In genomic region chr4:16225139-16225538, GRCh38 we compare ENCODE assay signal across 8 cellular contexts. TPM values are rescaled to one million over a fixed set of nuclear protein-coding genes. Genes with fewer than 3 reads are reported as not detected.
A peak's percentile ranks its signal among the peaks of the same experiment; 100 is the strongest.
DNase-seq lines count a peak whose midpoint lies in the region; ATAC-seq, FAIRE-seq and TF ChIP-seq lines count a peak whose summit lies in the region.

No MANE protein-coding gene starts in this region.

- H3K4me3 Mint-ChIP-seq in activated CD8-positive, alpha-beta T cell treated with anti-CD3 and anti-CD28 coated beads, Interleukin-2, amount 10 ng/mL, durations not matched to agents 7 days and 5 days = peak overlapping the region; percentile 88

- H3K27ac ChIP-seq in A549 = peak overlapping the region; percentile 60 to 100; a peak in 5 of 6 replicates
- peak overlapping the region in 4 of 5 donors; percentile 18 to 99 (median 96) for H3K27ac ChIP-seq in stomach

- ATAC-seq in A549 (no peak), GM18517 (IDR thresholded peaks at IDR 0.05; ENCODE audit: unreplicated experiment) (no peak), HG02759 (IDR thresholded peaks at IDR 0.05; ENCODE audit: unreplicated experiment) (no peak)
- ATAC-seq in activated CD8-positive, alpha-beta T cell treated with anti-CD3 and anti-CD28 coated beads, Interleukin-2, amount 10 ng/mL, durations not matched to agents 7 days and 5 days = no peak

- H3K27me3 Mint-ChIP-seq in activated CD8-positive, alpha-beta T cell treated with anti-CD3 and anti-CD28 coated beads, Interleukin-2, amount 10 ng/mL, durations not matched to agents 7 days and 5 days (ENCODE audit: low read depth) = no peaks in the 10 kb centered on the region

- H3K27ac Mint-ChIP-seq in activated CD8-positive, alpha-beta T cell treated with anti-CD3 and anti-CD28 coated beads, Interleukin-2, amount 10 ng/mL, durations not matched to agents 7 days and 5 days = peak overlapping the region; percentile 87

- FAIRE-seq in A549 (lab: Jason Lieb, UNC) = no peak

- no peak for TF ChIP-seq EP300 in A549 (IDR thresholded peaks at IDR 0.05)
- no peak for TF ChIP-seq EP300 in stomach (IDR thresholded peaks at IDR 0.05)

- H3K9me3 ChIP-seq in A549 (no peaks in the 10 kb centered on the region), stomach (no peaks in the 10 kb centered on the region)

- TF ChIP-seq RAD21 in A549 (conservative IDR thresholded peaks at IDR 0.05 in 1 of 2, IDR thresholded peaks at IDR 0.05 in 1 of 2) = no peak

- peaks cover 23% of the 10 kb centered on the region for H3K36me3 Mint-ChIP-seq in activated CD8-positive, alpha-beta T cell treated with anti-CD3 and anti-CD28 coated beads, Interleukin-2, amount 10 ng/mL, durations not matched to agents 7 days and 5 days (ENCODE audit: low read depth)

- H3K27me3 ChIP-seq in stomach = no peaks in the 10 kb centered on the region

- peak overlapping the region; percentile 95 for H3K4me3 ChIP-seq in A549
- peak overlapping the region; percentile 71 to 94 (median 84) for H3K4me3 ChIP-seq in stomach

- TF ChIP-seq POLR2A in A549 (IDR thresholded peaks at IDR 0.05; ENCODE audit: low read length) (no peak), stomach (IDR thresholded peaks at IDR 0.05) (no peak)

- intact Hi-C loops in stomach (cut with DNase I; ENCODE audit: low total_unique reads) = no loop called here

- CTCF ChIA-PET in A549 (lab: Yijun Ruan, JAX) = interaction anchor here (0.8 to 2.9 kb wide), 2 partner anchors 20 to 40 kb away, joined by 3 to 10 read pairs; no protein-coding TSS in a partner anchor
- CTCF ChIA-PET in activated CD8-positive, alpha-beta T cell treated with anti-CD3 and anti-CD28 coated beads, Interleukin-2, amount 10 ng/mL, durations not matched to agents 7 days and 5 days (lab: Charles Lee) = interaction anchor here (1.5 to 2.9 kb wide), 3 partner anchors 12 to 19 kb away, joined by 5 to 12 read pairs (median 10); no protein-coding TSS in a partner anchor

- peaks cover 0 to 3% (median 0%) of the 10 kb centered on the region in 4 donors for H3K36me3 ChIP-seq in stomach

- 14% methylated on average over 5 of the region's 5 CpGs for WGBS in A549 (ENCODE audit: missing lambda C conversion rate)
- WGBS in stomach, 5 donors = 1 to 6% (median 3%) methylated on average over 5 of the region's 5 CpGs

- H3K4me1 Mint-ChIP-seq in activated CD8-positive, alpha-beta T cell treated with anti-CD3 and anti-CD28 coated beads, Interleukin-2, amount 10 ng/mL, durations not matched to agents 7 days and 5 days (ENCODE audit: low read depth) = peaks cover 48% of the 10 kb centered on the region

- H3K9me3 Mint-ChIP-seq in activated CD8-positive, alpha-beta T cell treated with anti-CD3 and anti-CD28 coated beads, Interleukin-2, amount 10 ng/mL, durations not matched to agents 7 days and 5 days (ENCODE audit: insufficient read depth) = no peaks in the 10 kb centered on the region

- peak overlapping the region; percentile 74 for H3K4me2 ChIP-seq in A549

- POLR2A ChIA-PET in A549 (lab: Yijun Ruan, JAX) = interaction anchor here (1.0 kb wide), 1 partner anchor 26 kb away, joined by 3 read pairs; no protein-coding TSS in a partner anchor
- POLR2A ChIA-PET in activated CD8-positive, alpha-beta T cell treated with anti-CD3 and anti-CD28 coated beads, Interleukin-2, amount 10 ng/mL, durations not matched to agents 7 days and 5 days (lab: Charles Lee) = interaction anchor here (0.7 to 1.4 kb wide), 6 partner anchors 8 to 154 kb away, joined by 3 to 4 read pairs (median 4); no protein-coding TSS in a partner anchor

- TF ChIP-seq CTCF in A549 (IDR thresholded peaks at IDR 0.05) = no peak
- TF ChIP-seq CTCF in stomach (IDR thresholded peaks at IDR 0.05) = no peak

- peak in 1 of 2 experiments; percentile 4 for DNase-seq in A549 (ENCODE audit: low read depth in 1 of 2, low spot score in 1 of 2)
- peak; percentile 36 for DNase-seq in HCEC 1CT
- no peak for DNase-seq in activated CD8-positive, alpha-beta T cell treated with anti-CD3 and anti-CD28 coated beads, Interleukin-2, amount 10 ng/mL, durations not matched to agents 7 days and 5 days
- DNase-seq in hepatic stellate cell (ENCODE audit: low spot score) = peak; percentile 17
- no peak for DNase-seq in stomach
- DNase-seq in GM19238 (ENCODE audit: insufficient read length, low spot score) = no peak

- H3K4me1 ChIP-seq in A549 = peaks cover 24% of the 10 kb centered on the region
- peaks cover 22 to 66% (median 52%) of the 10 kb centered on the region in 4 donors for H3K4me1 ChIP-seq in stomach

TF ChIP-seq in A549, 52 proteins besides CTCF, POLR2A, EP300 and RAD21:
- TF ChIP-seq RNF2 (IDR thresholded peaks at IDR 0.05; ENCODE audit: borderline replicate concordance, low read depth) = no peak
- TF ChIP-seq, protein P1, sequence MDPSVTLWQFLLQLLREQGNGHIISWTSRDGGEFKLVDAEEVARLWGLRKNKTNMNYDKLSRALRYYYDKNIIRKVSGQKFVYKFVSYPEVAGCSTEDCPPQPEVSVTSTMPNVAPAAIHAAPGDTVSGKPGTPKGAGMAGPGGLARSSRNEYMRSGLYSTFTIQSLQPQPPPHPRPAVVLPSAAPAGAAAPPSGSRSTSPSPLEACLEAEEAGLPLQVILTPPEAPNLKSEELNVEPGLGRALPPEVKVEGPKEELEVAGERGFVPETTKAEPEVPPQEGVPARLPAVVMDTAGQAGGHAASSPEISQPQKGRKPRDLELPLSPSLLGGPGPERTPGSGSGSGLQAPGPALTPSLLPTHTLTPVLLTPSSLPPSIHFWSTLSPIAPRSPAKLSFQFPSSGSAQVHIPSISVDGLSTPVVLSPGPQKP (IDR thresholded peaks at IDR 0.05; ENCODE audit: low read depth, low read length) = no peak
- TF ChIP-seq GATA3 (IDR thresholded peaks at IDR 0.05; ENCODE audit: borderline replicate concordance) = no peak
- TF ChIP-seq MAFK (IDR thresholded peaks at IDR 0.05; ENCODE audit: partially characterized antibody) = no peak
- no peak for TF ChIP-seq RFX5 (IDR thresholded peaks at IDR 0.05)
- TF ChIP-seq, protein P2, sequence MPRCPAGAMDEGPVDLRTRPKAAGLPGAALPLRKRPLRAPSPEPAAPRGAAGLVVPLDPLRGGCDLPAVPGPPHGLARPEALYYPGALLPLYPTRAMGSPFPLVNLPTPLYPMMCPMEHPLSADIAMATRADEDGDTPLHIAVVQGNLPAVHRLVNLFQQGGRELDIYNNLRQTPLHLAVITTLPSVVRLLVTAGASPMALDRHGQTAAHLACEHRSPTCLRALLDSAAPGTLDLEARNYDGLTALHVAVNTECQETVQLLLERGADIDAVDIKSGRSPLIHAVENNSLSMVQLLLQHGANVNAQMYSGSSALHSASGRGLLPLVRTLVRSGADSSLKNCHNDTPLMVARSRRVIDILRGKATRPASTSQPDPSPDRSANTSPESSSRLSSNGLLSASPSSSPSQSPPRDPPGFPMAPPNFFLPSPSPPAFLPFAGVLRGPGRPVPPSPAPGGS (IDR thresholded peaks at IDR 0.05) = no peak
- no peak for TF ChIP-seq HEYL (CRISPR knock-in tag; IDR thresholded peaks at IDR 0.05)
- TF ChIP-seq NPAS2 (CRISPR knock-in tag; IDR thresholded peaks at IDR 0.05; ENCODE audit: borderline replicate concordance) = no peak
- no peak for TF ChIP-seq EHF (CRISPR knock-in tag; IDR thresholded peaks at IDR 0.05)
- no peak for TF ChIP-seq RCOR1 (IDR thresholded peaks at IDR 0.05; ENCODE audit: low read depth, low read length)
- TF ChIP-seq FOXS1 (CRISPR knock-in tag; IDR thresholded peaks at IDR 0.05) = no peak
- TF ChIP-seq, protein P3, sequence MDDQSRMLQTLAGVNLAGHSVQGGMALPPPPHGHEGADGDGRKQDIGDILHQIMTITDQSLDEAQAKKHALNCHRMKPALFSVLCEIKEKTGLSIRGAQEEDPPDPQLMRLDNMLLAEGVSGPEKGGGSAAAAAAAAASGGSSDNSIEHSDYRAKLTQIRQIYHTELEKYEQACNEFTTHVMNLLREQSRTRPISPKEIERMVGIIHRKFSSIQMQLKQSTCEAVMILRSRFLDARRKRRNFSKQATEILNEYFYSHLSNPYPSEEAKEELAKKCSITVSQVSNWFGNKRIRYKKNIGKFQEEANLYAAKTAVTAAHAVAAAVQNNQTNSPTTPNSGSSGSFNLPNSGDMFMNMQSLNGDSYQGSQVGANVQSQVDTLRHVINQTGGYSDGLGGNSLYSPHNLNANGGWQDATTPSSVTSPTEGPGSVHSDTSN (IDR thresholded peaks at IDR 0.05) = no peak
- TF ChIP-seq KDM1A (IDR thresholded peaks at IDR 0.05; ENCODE audit: low read depth) = no peak
- no peak for TF ChIP-seq HOXA7 (CRISPR knock-in tag; IDR thresholded peaks at IDR 0.05)
- TF ChIP-seq TP53 (CRISPR knock-in tag; IDR thresholded peaks at IDR 0.05) = no peak
- TF ChIP-seq ZSCAN20 (CRISPR knock-in tag; IDR thresholded peaks at IDR 0.05) = no peak

RNA-seq across cellular contexts. Expression of gene TAPT1, which starts 1.1 kb away (rescaled TPM):
- 17.1 and 20.2 TPM in 2 replicates for polyA plus RNA-seq in A549 (2011; rRNA removed)
- 3.6 and 4.8 TPM in 2 replicates for polyA plus RNA-seq in A549 (2012; cell fraction: cytosol; rRNA removed)
- 4.5 and 5.9 TPM in 2 replicates for polyA plus RNA-seq in A549 (2012; cell fraction: nucleus; rRNA removed)
- 11.0 to 13.7 TPM (median 11.5 TPM) in 3 replicates for polyA plus RNA-seq in A549 (2017; fragmentation: RNase III; extraction: RNeasy Plus Mini Kit Qiagen cat#74134 plus additional on column Dnase treatment)
- 12.4 and 18.0 TPM in 2 replicates for polyA minus RNA-seq in A549 (2011; rRNA and poly(A)+ RNA removed)
- 10 to 100 TPM; 31.9 to 34.3 TPM for total RNA-seq in activated CD8-positive, alpha-beta T cell treated with anti-CD3 and anti-CD28 coated beads, Interleukin-2, amount 10 ng/mL, durations not matched to agents 7 days and 5 days
- 10 to 100 TPM; 12.8 to 97.8 (median 33.0) TPM for total RNA-seq in stomach
- 10 to 100 TPM in 1 of 3 donors, 1 to 10 TPM in 2; 5.9 to 10.8 (median 7.6) TPM for polyA plus RNA-seq in stomach

Comparison
In these comparisons a context has a peak if more than half of its experiments do, and no peak if none do; other contexts are left out.
1. DNase-seq: peak in HCEC 1CT (single experiment) and hepatic stellate cell (single experiment); none in activated CD8-positive, alpha-beta T cell treated with anti-CD3 and anti-CD28 coated beads, Interleukin-2, amount 10 ng/mL, durations not matched to agents 7 days and 5 days (single experiment), stomach (single experiment) and GM19238 (single experiment).